ENCODE assay signal across 8 cellular contexts in genomic region chr19:38691938-38692457, GRCh38. TPM values are rescaled to one million over a fixed set of nuclear protein-coding genes. Genes with fewer than 3 reads are reported as not detected.
DNase-seq lines count a peak whose midpoint lies in the region; ATAC-seq and TF ChIP-seq lines count a peak whose summit lies in the region.

No MANE protein-coding gene starts in this region.

- peak in 1 of 2 donors; percentile 35 for TF ChIP-seq POLR2A in adrenal gland (IDR thresholded peaks at IDR 0.05)

- no peak overlapping the region for H3K4me3 ChIP-seq in adrenal gland
- no peak overlapping the region for H3K4me3 ChIP-seq in heart right ventricle

- H3K4me1 ChIP-seq in adrenal gland (replicated peaks in 1 of 2) (peaks cover 51 to 84% of the 10 kb centered on the region in 2 donors), heart right ventricle (peaks cover 49 to 99% (median 91%) of the 10 kb centered on the region in 9 donors)

- H3K27me3 ChIP-seq in adrenal gland: no peaks in the 10 kb centered on the region
- no peaks in the 10 kb centered on the region for H3K27me3 ChIP-seq in heart right ventricle

- peak; percentile 48 to 84 (median 64) for ATAC-seq in heart right ventricle
- ATAC-seq in sciatic nerve: peak; percentile 61
- no peak for ATAC-seq in GM21619 (IDR thresholded peaks at IDR 0.05; ENCODE audit: unreplicated experiment)

- DNase-seq in ELR (ENCODE audit: low read depth) (peak; percentile 96), adrenal gland (peak in 1 of 7 donors; percentile 91), heart right ventricle (no peak), sciatic nerve (ENCODE audit: low spot score) (no peak), HuH-7 (ENCODE audit: low spot score) (no peak), SKM-1 treated with dmso at 0.1 percent for 144 hours (lab: John Stamatoyannopoulos, UW; ENCODE audit: unreplicated experiment) (no peak), NCI-H2227 (lab: John Stamatoyannopoulos, UW; ENCODE audit: unreplicated experiment) (no peak)

- no peaks in the 10 kb centered on the region for H3K36me3 ChIP-seq in adrenal gland (replicated peaks in 1 of 2)
- peaks cover 0 to 42% (median 4%) of the 10 kb centered on the region in 9 donors for H3K36me3 ChIP-seq in heart right ventricle

- WGBS in adrenal gland, 4 donors: 67 to 82% (median 75%) methylated on average over 13 to 15 of the region's 15 CpGs
- WGBS in heart right ventricle, 2 donors: 37 to 44% methylated on average over 15 of the region's 15 CpGs

- H3K9me3 ChIP-seq in adrenal gland (replicated peaks in 1 of 3): no peaks in the 10 kb centered on the region
- no peaks in the 10 kb centered on the region for H3K9me3 ChIP-seq in heart right ventricle

- intact Hi-C loops in adrenal gland (cut with DNase I): no loop called here
- intact Hi-C loops in heart right ventricle (cut with DNase I): loop anchor here in 2 of 10 donors (5.0 kb wide), 1 partner anchor 40 kb away; no protein-coding TSS in a partner anchor
- intact Hi-C loops in sciatic nerve (cut with DNase I): no loop called here

- TF ChIP-seq CTCF in adrenal gland (IDR thresholded peaks at IDR 0.05): no peak
- no peak for TF ChIP-seq CTCF in heart right ventricle (IDR thresholded peaks at IDR 0.05)

- H3K27ac ChIP-seq in adrenal gland (peak overlapping the region in 4 of 5 donors; percentile 40 to 93 (median 80)), heart right ventricle (peak overlapping the region; percentile 58 to 95 (median 90))

RNA-seq across cellular contexts. Expression of gene ACTN4, which starts 44.5 kb away (rescaled TPM):
- 100 to 1,000 TPM; 430 to 773 (median 575) TPM for total RNA-seq in adrenal gland
- 100 to 1,000 TPM; 148 to 586 (median 554) TPM for polyA plus RNA-seq in adrenal gland
- total RNA-seq in heart right ventricle: 100 to 1,000 TPM; 129 to 291 (median 149) TPM
- polyA plus RNA-seq in heart right ventricle: 100 to 1,000 TPM in 1 of 2 donors, 10 to 100 TPM in 1; 92.4 to 189 TPM
- 597 TPM for total RNA-seq in sciatic nerve

RNA-seq across cellular contexts. Expression of gene CAPN12, which starts 52.3 kb away (rescaled TPM):
- total RNA-seq in adrenal gland (1 to 10 TPM in 5 of 8 donors, under 1 TPM in 2, not detected in 1; 0.39 to 5.0 (median 3.7) TPM), heart right ventricle (1 to 10 TPM in 2 of 10 donors, under 1 TPM in 8; 0.15 to 1.5 (median 0.59) TPM), sciatic nerve (5.6 TPM)
- polyA plus RNA-seq in adrenal gland (10 to 100 TPM in 2 of 3 donors, under 1 TPM in 1; 0.68 to 23.1 (median 11.2) TPM), heart right ventricle (1 to 10 TPM; 1.1 to 3.6 TPM)
